Comparison of ENCODE assay signal across 1 cellular context in the genomic region with DNA sequence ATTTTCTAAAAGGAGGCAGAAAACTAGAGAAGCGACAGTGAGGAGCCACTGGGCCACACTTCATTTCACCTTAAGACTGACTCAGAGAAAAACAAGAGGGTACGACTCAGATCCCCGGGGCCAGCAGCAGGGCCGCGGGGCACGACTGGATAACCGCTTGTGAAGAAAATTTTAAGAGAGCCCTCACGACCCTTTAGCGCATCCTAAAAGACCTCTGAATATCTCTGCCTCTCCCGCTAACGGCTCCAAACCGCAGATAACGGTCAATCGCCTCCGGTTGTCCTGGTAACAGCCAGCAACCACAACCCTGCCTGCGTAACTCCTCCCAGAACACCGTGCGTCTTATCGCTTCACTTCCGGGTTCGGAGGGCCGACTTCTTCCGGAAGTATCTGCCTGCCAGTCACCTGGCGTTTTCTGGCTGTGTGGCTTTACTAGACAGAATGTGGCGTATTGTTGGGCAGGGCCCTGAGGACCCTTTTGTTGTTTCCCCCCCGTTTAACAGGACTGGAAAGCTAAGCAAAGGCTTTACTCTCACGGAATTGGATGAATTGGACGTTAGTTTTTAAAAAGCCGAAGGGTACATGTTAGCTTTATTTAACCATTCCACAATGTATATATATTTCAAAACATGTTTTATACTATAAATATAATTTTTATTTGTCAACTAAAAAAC.
TF ChIP-seq lines count a peak whose summit lies in the region.

No MANE protein-coding gene starts in this region.

TF ChIP-seq in HepG2, 621 proteins besides CTCF, POLR2A, EP300 and RAD21 (continued from another document and continues in another):
- TF ChIP-seq, protein P1, sequence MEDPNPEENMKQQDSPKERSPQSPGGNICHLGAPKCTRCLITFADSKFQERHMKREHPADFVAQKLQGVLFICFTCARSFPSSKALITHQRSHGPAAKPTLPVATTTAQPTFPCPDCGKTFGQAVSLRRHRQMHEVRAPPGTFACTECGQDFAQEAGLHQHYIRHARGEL (CRISPR knock-in tag; IDR thresholded peaks at IDR 0.05): no peak
- no peak for TF ChIP-seq NBN (conservative IDR thresholded peaks at IDR 0.05)
- no peak for TF ChIP-seq DR1 (CRISPR knock-in tag; IDR thresholded peaks at IDR 0.05)
- TF ChIP-seq, protein P2, sequence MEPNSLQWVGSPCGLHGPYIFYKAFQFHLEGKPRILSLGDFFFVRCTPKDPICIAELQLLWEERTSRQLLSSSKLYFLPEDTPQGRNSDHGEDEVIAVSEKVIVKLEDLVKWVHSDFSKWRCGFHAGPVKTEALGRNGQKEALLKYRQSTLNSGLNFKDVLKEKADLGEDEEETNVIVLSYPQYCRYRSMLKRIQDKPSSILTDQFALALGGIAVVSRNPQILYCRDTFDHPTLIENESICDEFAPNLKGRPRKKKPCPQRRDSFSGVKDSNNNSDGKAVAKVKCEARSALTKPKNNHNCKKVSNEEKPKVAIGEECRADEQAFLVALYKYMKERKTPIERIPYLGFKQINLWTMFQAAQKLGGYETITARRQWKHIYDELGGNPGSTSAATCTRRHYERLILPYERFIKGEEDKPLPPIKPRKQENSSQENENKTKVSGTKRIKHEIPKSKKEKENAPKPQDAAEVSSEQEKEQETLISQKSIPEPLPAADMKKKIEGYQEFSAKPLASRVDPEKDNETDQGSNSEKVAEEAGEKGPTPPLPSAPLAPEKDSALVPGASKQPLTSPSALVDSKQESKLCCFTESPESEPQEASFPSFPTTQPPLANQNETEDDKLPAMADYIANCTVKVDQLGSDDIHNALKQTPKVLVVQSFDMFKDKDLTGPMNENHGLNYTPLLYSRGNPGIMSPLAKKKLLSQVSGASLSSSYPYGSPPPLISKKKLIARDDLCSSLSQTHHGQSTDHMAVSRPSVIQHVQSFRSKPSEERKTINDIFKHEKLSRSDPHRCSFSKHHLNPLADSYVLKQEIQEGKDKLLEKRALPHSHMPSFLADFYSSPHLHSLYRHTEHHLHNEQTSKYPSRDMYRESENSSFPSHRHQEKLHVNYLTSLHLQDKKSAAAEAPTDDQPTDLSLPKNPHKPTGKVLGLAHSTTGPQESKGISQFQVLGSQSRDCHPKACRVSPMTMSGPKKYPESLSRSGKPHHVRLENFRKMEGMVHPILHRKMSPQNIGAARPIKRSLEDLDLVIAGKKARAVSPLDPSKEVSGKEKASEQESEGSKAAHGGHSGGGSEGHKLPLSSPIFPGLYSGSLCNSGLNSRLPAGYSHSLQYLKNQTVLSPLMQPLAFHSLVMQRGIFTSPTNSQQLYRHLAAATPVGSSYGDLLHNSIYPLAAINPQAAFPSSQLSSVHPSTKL (CRISPR knock-in tag; IDR thresholded peaks at IDR 0.05): peak; percentile 57; the same call in 1 of the 2 replicates
- TF ChIP-seq ZNF367 (CRISPR knock-in tag; IDR thresholded peaks at IDR 0.05; ENCODE audit: borderline replicate concordance): no peak
- peak; percentile 78 for TF ChIP-seq SALL1 (CRISPR knock-in tag; IDR thresholded peaks at IDR 0.05)
- TF ChIP-seq, protein P3, sequence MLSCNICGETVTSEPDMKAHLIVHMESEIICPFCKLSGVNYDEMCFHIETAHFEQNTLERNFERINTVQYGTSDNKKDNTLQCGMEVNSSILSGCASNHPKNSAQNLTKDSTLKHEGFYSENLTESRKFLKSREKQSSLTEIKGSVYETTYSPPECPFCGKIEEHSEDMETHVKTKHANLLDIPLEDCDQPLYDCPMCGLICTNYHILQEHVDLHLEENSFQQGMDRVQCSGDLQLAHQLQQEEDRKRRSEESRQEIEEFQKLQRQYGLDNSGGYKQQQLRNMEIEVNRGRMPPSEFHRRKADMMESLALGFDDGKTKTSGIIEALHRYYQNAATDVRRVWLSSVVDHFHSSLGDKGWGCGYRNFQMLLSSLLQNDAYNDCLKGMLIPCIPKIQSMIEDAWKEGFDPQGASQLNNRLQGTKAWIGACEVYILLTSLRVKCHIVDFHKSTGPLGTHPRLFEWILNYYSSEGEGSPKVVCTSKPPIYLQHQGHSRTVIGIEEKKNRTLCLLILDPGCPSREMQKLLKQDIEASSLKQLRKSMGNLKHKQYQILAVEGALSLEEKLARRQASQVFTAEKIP (CRISPR knock-in tag; IDR thresholded peaks at IDR 0.05; ENCODE audit: borderline replicate concordance): no peak
- no peak for TF ChIP-seq ZNF234 (CRISPR knock-in tag; conservative IDR thresholded peaks at IDR 0.05)
- TF ChIP-seq ZBTB21 (CRISPR knock-in tag; IDR thresholded peaks at IDR 0.05): no peak
- TF ChIP-seq ZFY (CRISPR knock-in tag; IDR thresholded peaks at IDR 0.05): peak; percentile 88
- TF ChIP-seq ZNF24 (IDR thresholded peaks at IDR 0.05): no peak
- peak; percentile 61; the same call in 1 of the 2 replicates for TF ChIP-seq CEBPG (CRISPR knock-in tag; IDR thresholded peaks at IDR 0.05)
- TF ChIP-seq ZNF501 (CRISPR knock-in tag; IDR thresholded peaks at IDR 0.05): peak; percentile 55; the same call in 1 of the 2 replicates
- no peak for TF ChIP-seq ZNF329 (CRISPR knock-in tag; IDR thresholded peaks at IDR 0.05; ENCODE audit: low read depth)
- no peak for TF ChIP-seq ZNF451 (CRISPR knock-in tag; IDR thresholded peaks at IDR 0.05)
- TF ChIP-seq TAF15 (IDR thresholded peaks at IDR 0.05; ENCODE audit: low read depth, low read length, poor library complexity, severe bottlenecking): no peak
- TF ChIP-seq, protein P4, sequence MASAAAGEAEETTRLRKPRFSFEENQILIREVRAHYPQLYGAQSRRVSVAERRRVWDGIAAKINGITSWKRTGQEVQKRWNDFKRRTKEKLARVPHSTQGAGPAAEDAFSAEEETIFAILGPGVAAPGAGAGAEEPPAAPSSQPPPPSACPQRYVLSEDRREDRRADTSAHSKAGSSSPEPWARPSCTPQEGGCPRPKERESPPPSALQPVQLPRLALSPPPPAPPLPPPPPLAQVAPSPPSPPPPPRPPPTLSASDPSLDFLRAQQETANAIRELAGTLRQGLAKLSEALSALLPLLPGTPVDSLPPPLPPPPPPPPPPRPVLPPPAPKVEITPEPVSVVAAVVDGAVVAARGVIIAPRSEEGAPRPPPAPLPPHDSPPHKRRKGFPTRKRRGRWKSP (CRISPR knock-in tag; IDR thresholded peaks at IDR 0.05): no peak
- 0 out of 2 replicates have a peak, but pooled peaks have one; percentile 31 for TF ChIP-seq U2AF2 (IDR thresholded peaks at IDR 0.05; ENCODE audit: low read depth, low read length)
- no peak for TF ChIP-seq SP2 (CRISPR knock-in tag; IDR thresholded peaks at IDR 0.05)
- TF ChIP-seq ZNF703 (CRISPR knock-in tag; IDR thresholded peaks at IDR 0.05; ENCODE audit: borderline replicate concordance): no peak
- TF ChIP-seq MIXL1 (CRISPR knock-in tag; IDR thresholded peaks at IDR 0.05): 0 out of 2 replicates have a peak, but pooled peaks have one; percentile 23
- no peak; the same call in 1 of the 2 replicates for TF ChIP-seq ZNF350 (CRISPR knock-in tag; IDR thresholded peaks at IDR 0.05; ENCODE audit: borderline replicate concordance, low read depth)
- TF ChIP-seq, protein P5, sequence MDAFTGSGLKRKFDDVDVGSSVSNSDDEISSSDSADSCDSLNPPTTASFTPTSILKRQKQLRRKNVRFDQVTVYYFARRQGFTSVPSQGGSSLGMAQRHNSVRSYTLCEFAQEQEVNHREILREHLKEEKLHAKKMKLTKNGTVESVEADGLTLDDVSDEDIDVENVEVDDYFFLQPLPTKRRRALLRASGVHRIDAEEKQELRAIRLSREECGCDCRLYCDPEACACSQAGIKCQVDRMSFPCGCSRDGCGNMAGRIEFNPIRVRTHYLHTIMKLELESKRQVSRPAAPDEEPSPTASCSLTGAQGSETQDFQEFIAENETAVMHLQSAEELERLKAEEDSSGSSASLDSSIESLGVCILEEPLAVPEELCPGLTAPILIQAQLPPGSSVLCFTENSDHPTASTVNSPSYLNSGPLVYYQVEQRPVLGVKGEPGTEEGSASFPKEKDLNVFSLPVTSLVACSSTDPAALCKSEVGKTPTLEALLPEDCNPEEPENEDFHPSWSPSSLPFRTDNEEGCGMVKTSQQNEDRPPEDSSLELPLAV (CRISPR knock-in tag; conservative IDR thresholded peaks at IDR 0.05; ENCODE audit: low read depth): no peak
- TF ChIP-seq, protein P6, sequence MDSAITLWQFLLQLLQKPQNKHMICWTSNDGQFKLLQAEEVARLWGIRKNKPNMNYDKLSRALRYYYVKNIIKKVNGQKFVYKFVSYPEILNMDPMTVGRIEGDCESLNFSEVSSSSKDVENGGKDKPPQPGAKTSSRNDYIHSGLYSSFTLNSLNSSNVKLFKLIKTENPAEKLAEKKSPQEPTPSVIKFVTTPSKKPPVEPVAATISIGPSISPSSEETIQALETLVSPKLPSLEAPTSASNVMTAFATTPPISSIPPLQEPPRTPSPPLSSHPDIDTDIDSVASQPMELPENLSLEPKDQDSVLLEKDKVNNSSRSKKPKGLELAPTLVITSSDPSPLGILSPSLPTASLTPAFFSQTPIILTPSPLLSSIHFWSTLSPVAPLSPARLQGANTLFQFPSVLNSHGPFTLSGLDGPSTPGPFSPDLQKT (CRISPR knock-in tag; IDR thresholded peaks at IDR 0.05; ENCODE audit: borderline replicate concordance): no peak
- TF ChIP-seq, protein P7, sequence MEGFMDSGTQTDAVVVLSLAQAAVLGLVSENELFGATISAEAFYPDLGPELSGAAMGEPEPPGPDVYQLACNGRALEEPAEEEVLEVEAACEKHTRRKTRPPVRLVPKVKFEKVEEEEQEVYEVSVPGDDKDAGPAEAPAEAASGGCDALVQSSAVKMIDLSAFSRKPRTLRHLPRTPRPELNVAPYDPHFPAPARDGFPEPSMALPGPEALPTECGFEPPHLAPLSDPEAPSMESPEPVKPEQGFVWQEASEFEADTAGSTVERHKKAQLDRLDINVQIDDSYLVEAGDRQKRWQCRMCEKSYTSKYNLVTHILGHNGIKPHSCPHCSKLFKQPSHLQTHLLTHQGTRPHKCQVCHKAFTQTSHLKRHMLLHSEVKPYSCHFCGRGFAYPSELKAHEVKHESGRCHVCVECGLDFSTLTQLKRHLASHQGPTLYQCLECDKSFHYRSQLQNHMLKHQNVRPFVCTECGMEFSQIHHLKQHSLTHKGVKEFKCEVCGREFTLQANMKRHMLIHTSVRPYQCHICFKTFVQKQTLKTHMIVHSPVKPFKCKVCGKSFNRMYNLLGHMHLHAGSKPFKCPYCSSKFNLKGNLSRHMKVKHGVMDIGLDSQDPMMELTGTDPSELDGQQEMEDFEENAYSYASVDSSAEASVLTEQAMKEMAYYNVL (CRISPR knock-in tag; IDR thresholded peaks at IDR 0.05; ENCODE audit: borderline replicate concordance): no peak
- TF ChIP-seq AHR (CRISPR knock-in tag; IDR thresholded peaks at IDR 0.05): 0 out of 2 replicates have a peak, but pooled peaks have one; percentile 36
- TF ChIP-seq GFI1 (CRISPR knock-in tag; IDR thresholded peaks at IDR 0.05; ENCODE audit: borderline replicate concordance): 0 out of 2 replicates have a peak, but pooled peaks have one; percentile 20
- TF ChIP-seq, protein P8, sequence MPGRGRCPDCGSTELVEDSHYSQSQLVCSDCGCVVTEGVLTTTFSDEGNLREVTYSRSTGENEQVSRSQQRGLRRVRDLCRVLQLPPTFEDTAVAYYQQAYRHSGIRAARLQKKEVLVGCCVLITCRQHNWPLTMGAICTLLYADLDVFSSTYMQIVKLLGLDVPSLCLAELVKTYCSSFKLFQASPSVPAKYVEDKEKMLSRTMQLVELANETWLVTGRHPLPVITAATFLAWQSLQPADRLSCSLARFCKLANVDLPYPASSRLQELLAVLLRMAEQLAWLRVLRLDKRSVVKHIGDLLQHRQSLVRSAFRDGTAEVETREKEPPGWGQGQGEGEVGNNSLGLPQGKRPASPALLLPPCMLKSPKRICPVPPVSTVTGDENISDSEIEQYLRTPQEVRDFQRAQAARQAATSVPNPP (CRISPR knock-in tag; IDR thresholded peaks at IDR 0.05): no peak
- TF ChIP-seq ZNF839 (CRISPR knock-in tag; IDR thresholded peaks at IDR 0.05; ENCODE audit: borderline replicate concordance): no peak; the same call in 1 of the 2 replicates
- TF ChIP-seq PAX8 (CRISPR knock-in tag; IDR thresholded peaks at IDR 0.05; ENCODE audit: borderline replicate concordance): no peak
- TF ChIP-seq, protein P9, sequence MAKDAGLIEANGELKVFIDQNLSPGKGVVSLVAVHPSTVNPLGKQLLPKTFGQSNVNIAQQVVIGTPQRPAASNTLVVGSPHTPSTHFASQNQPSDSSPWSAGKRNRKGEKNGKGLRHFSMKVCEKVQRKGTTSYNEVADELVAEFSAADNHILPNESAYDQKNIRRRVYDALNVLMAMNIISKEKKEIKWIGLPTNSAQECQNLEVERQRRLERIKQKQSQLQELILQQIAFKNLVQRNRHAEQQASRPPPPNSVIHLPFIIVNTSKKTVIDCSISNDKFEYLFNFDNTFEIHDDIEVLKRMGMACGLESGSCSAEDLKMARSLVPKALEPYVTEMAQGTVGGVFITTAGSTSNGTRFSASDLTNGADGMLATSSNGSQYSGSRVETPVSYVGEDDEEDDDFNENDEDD (CRISPR knock-in tag; IDR thresholded peaks at IDR 0.05; ENCODE audit: borderline replicate concordance): no peak
- no peak for TF ChIP-seq KDM6A (CRISPR knock-in tag; IDR thresholded peaks at IDR 0.05; ENCODE audit: low read depth)
- no peak for TF ChIP-seq NONO (IDR thresholded peaks at IDR 0.05)
- peak; percentile 57; the same call in 1 of the 2 replicates for TF ChIP-seq NONO (CRISPR knock-in tag; conservative IDR thresholded peaks at IDR 0.05)
- TF ChIP-seq ATM (IDR thresholded peaks at IDR 0.05; ENCODE audit: borderline replicate concordance): no peak
- no peak for TF ChIP-seq SCMH1 (CRISPR knock-in tag; IDR thresholded peaks at IDR 0.05; ENCODE audit: borderline replicate concordance)
- no peak for TF ChIP-seq TRIM24 (CRISPR knock-in tag; IDR thresholded peaks at IDR 0.05)
- no peak for TF ChIP-seq EHMT2 (IDR thresholded peaks at IDR 0.05; ENCODE audit: borderline replicate concordance, low read depth, low read length)
- TF ChIP-seq, protein P10, sequence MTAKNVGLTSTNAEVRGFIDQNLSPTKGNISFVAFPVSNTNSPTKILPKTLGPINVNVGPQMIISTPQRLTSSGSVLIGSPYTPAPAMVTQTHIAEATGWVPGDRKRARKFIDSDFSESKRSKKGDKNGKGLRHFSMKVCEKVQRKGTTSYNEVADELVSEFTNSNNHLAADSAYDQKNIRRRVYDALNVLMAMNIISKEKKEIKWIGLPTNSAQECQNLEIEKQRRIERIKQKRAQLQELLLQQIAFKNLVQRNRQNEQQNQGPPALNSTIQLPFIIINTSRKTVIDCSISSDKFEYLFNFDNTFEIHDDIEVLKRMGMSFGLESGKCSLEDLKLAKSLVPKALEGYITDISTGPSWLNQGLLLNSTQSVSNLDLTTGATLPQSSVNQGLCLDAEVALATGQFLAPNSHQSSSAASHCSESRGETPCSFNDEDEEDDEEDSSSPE (CRISPR knock-in tag; IDR thresholded peaks at IDR 0.05): 0 out of 2 replicates have a peak, but pooled peaks have one; percentile 19
